In genomic region chr10:32327364-32327691, GRCh38 we compare ENCODE assay signal across 1 cellular context.
TF ChIP-seq lines count a peak whose summit lies in the region.

No MANE protein-coding gene starts in this region.

TF ChIP-seq in GM12878, 131 proteins besides CTCF, POLR2A, EP300 and RAD21:
- TF ChIP-seq IKZF1 (conservative IDR thresholded peaks at IDR 0.05) (no peak), REST (IDR thresholded peaks at IDR 0.05; ENCODE audit: low read depth, low read length) (no peak), MEF2B (IDR thresholded peaks at IDR 0.05; ENCODE audit: partially characterized antibody, poor library complexity, severe bottlenecking) (no peak), BACH1 (IDR thresholded peaks at IDR 0.05; ENCODE audit: borderline replicate concordance) (no peak), MYC (IDR thresholded peaks at IDR 0.05; ENCODE audit: insufficient read depth, insufficient read length, insufficient replicate concordance, low read length, severe bottlenecking) (no peak), POLR2AphosphoS5 (IDR thresholded peaks at IDR 0.05; ENCODE audit: low read length) (no peak), POLR2AphosphoS2 (IDR thresholded peaks at IDR 0.05; ENCODE audit: low read depth, low read length) (no peak), RUNX3 (IDR thresholded peaks at IDR 0.05; ENCODE audit: low read length) (no peak), SIN3A (IDR thresholded peaks at IDR 0.05; ENCODE audit: low read depth, low read length) (no peak), SMAD1 (IDR thresholded peaks at IDR 0.05; ENCODE audit: low read depth, partially characterized antibody) (no peak), HDAC6 (IDR thresholded peaks at IDR 0.05; ENCODE audit: unreplicated experiment) (no peak)
